Comparison of ENCODE assay signal across 22 cellular contexts in genomic region chr4:73945674-73946449, GRCh38. TPM values are rescaled to one million over a fixed set of nuclear protein-coding genes. Genes with fewer than 3 reads are reported as not detected.
"Had no signal": no experiment of that assay in that cellular context is flagged by ENCODE, and none has a peak within 500 bp of the region (broad histone marks: within the 10 kb centered on the region; RNA-seq: fewer than 3 reads in every experiment).

No MANE protein-coding gene starts in this region.

- H3K27me3 ChIP-seq: ovary had no signal

- H3K36me3 ChIP-seq: gastrocnemius medialis, ovary, sigmoid colon, thoracic aorta had no signal

- H3K36me3 Mint-ChIP-seq: activated naive CD4-positive, alpha-beta T cell treated with anti-CD3 and anti-CD28 coated beads, Interleukin-2, amount 50 U/mL, for 24 hours; stimulated activated memory B cell treated with anti-CD40 and anti-IgM and Interleukin-4, amounts not matched to agents 10 μg/mL and 1 μg/mL and 100 μg/mL, for 72 hours had no signal

- H3K4me3 Mint-ChIP-seq: activated CD4-positive, alpha-beta T cell treated with anti-CD3 and anti-CD28 coated beads, Interleukin-2, amount 10 ng/mL, durations not matched to agents 7 days and 5 days; activated CD8-positive, alpha-beta T cell treated with anti-CD3 and anti-CD28 coated beads, Interleukin-2, amount 10 ng/mL, durations not matched to agents 7 days and 5 days; activated naive CD4-positive, alpha-beta T cell treated with anti-CD3 and anti-CD28 coated beads, Interleukin-2, amount 50 U/mL, for 24 hours; naive thymus-derived CD4-positive, alpha-beta T cell; stimulated activated memory B cell treated with anti-CD40 and anti-IgM and Interleukin-4, amounts not matched to agents 10 μg/mL and 1 μg/mL and 100 μg/mL, for 72 hours had no signal

- H3K4me3 ChIP-seq: gastrocnemius medialis, ovary, sigmoid colon, thoracic aorta had no signal

- H3K4me1 Mint-ChIP-seq: activated CD4-positive, alpha-beta T cell treated with anti-CD3 and anti-CD28 coated beads, Interleukin-2, amount 10 ng/mL, durations not matched to agents 7 days and 5 days; activated naive CD4-positive, alpha-beta T cell treated with anti-CD3 and anti-CD28 coated beads, Interleukin-2, amount 50 U/mL, for 24 hours; naive thymus-derived CD4-positive, alpha-beta T cell; stimulated activated memory B cell treated with anti-CD40 and anti-IgM and Interleukin-4, amounts not matched to agents 10 μg/mL and 1 μg/mL and 100 μg/mL, for 72 hours had no signal

- H3K27ac Mint-ChIP-seq: activated CD4-positive, alpha-beta T cell treated with anti-CD3 and anti-CD28 coated beads, Interleukin-2, amount 10 ng/mL, durations not matched to agents 7 days and 5 days; activated CD8-positive, alpha-beta T cell treated with anti-CD3 and anti-CD28 coated beads, Interleukin-2, amount 10 ng/mL, durations not matched to agents 7 days and 5 days; activated naive CD4-positive, alpha-beta T cell treated with anti-CD3 and anti-CD28 coated beads, Interleukin-2, amount 50 U/mL, for 24 hours; naive thymus-derived CD4-positive, alpha-beta T cell; stimulated activated memory B cell treated with anti-CD40 and anti-IgM and Interleukin-4, amounts not matched to agents 10 μg/mL and 1 μg/mL and 100 μg/mL, for 72 hours had no signal

- H3K9me3 Mint-ChIP-seq: activated CD4-positive, alpha-beta T cell treated with anti-CD3 and anti-CD28 coated beads, Interleukin-2, amount 10 ng/mL, durations not matched to agents 7 days and 5 days; activated naive CD4-positive, alpha-beta T cell treated with anti-CD3 and anti-CD28 coated beads, Interleukin-2, amount 50 U/mL, for 24 hours; stimulated activated memory B cell treated with anti-CD40 and anti-IgM and Interleukin-4, amounts not matched to agents 10 μg/mL and 1 μg/mL and 100 μg/mL, for 72 hours had no signal

- FAIRE-seq: astrocyte, urothelium cell line had no signal

- DNase-seq: activated CD4-positive, alpha-beta T cell treated with anti-CD3 and anti-CD28 coated beads, Interleukin-2, amount 10 ng/mL, durations not matched to agents 7 days and 5 days; activated CD8-positive, alpha-beta T cell treated with anti-CD3 and anti-CD28 coated beads, Interleukin-2, amount 10 ng/mL, durations not matched to agents 7 days and 5 days; activated effector memory CD4-positive, alpha-beta T cell treated with Interleukin-2 at 50 U/mL for 16 hours; activated T-cell treated with anti-CD3 and anti-CD28 coated beads, Interleukin-2, amount 50 U/mL, for 48 hours; effector CD4-positive, alpha-beta T cell; gastrocnemius medialis; head of caudate nucleus; kidney glomerular epithelial cell; naive thymus-derived CD4-positive, alpha-beta T cell; ovary; sigmoid colon; stimulated activated CD4-positive, alpha-beta T cell treated with anti-CD3 and anti-CD28 coated beads, Interleukin-4, amount 100 ng/mL, for 24 hours; T1000 had no signal

RNA-seq across cellular contexts. Expression of gene PF4, which starts 36.0 kb away (rescaled TPM):
- total RNA-seq: activated CD4-positive, alpha-beta T cell treated with anti-CD3 and anti-CD28 coated beads, Interleukin-2, amount 10 ng/mL, durations not matched to agents 7 days and 5 days; activated CD8-positive, alpha-beta T cell treated with anti-CD3 and anti-CD28 coated beads, Interleukin-2, amount 10 ng/mL, durations not matched to agents 7 days and 5 days; astrocyte; esophagus mucosa; gastrocnemius medialis; mucosa of gallbladder; T-helper 1 cell treated with Interleukin-12 subunit alpha and Interleukin-12 subunit beta and Interleukin-4 antibody, amounts not matched to agents 30 ng/mL and 1 ng/mL, for 36 hours; thoracic aorta had no signal

RNA-seq across cellular contexts. Expression of gene PPBP, which starts 42.1 kb away (rescaled TPM):
- total RNA-seq: activated CD4-positive, alpha-beta T cell treated with anti-CD3 and anti-CD28 coated beads, Interleukin-2, amount 10 ng/mL, durations not matched to agents 7 days and 5 days; activated CD8-positive, alpha-beta T cell treated with anti-CD3 and anti-CD28 coated beads, Interleukin-2, amount 10 ng/mL, durations not matched to agents 7 days and 5 days; astrocyte; gastrocnemius medialis; sigmoid colon; T-helper 1 cell treated with Interleukin-12 subunit alpha and Interleukin-12 subunit beta and Interleukin-4 antibody, amounts not matched to agents 30 ng/mL and 1 ng/mL, for 36 hours; thoracic aorta had no signal

RNA-seq across cellular contexts. Expression of gene CXCL5, which starts 52.6 kb away (rescaled TPM):
- total RNA-seq: activated CD4-positive, alpha-beta T cell treated with anti-CD3 and anti-CD28 coated beads, Interleukin-2, amount 10 ng/mL, durations not matched to agents 7 days and 5 days; activated CD8-positive, alpha-beta T cell treated with anti-CD3 and anti-CD28 coated beads, Interleukin-2, amount 10 ng/mL, durations not matched to agents 7 days and 5 days; cerebellum; sigmoid colon; T-helper 1 cell treated with Interleukin-12 subunit alpha and Interleukin-12 subunit beta and Interleukin-4 antibody, amounts not matched to agents 30 ng/mL and 1 ng/mL, for 36 hours had no signal
